In genomic region chr1:10444248-10444647, GRCh38 we compare ENCODE assay signal across 29 cellular contexts. TPM values are rescaled to one million over a fixed set of nuclear protein-coding genes. Genes with fewer than 3 reads are reported as not detected.
"Had no signal": no experiment of that assay in that cellular context is flagged by ENCODE, and none has a peak within 500 bp of the region (broad histone marks: within the 10 kb centered on the region; RNA-seq: fewer than 3 reads in every experiment).

No MANE protein-coding gene starts in this region.

- H3K36me3 ChIP-seq: adrenal gland, breast epithelium had no signal

- H3K4me3 Mint-ChIP-seq: activated CD4-positive, alpha-beta T cell treated with anti-CD3 and anti-CD28 coated beads, Interleukin-2, amount 10 ng/mL, durations not matched to agents 24 days and 14 days; activated CD8-positive, alpha-beta T cell treated with anti-CD3 and anti-CD28 coated beads for 36 hours; activated T-cell treated with anti-CD3 and anti-CD28 coated beads, Interleukin-2, amount 50 U/mL, for 72 hours; activated T-helper 17 cell treated with anti-CD3 and anti-CD28 coated beads, Interleukin-2, amount 50 U/mL, for 72 hours had no signal

- H3K27ac Mint-ChIP-seq: activated CD4-positive, alpha-beta T cell treated with anti-CD3 and anti-CD28 coated beads, Interleukin-2, amount 10 ng/mL, durations not matched to agents 24 days and 14 days; activated CD8-positive, alpha-beta T cell treated with anti-CD3 and anti-CD28 coated beads for 36 hours; activated T-cell treated with anti-CD3 and anti-CD28 coated beads, Interleukin-2, amount 50 U/mL, for 72 hours; activated T-helper 17 cell treated with anti-CD3 and anti-CD28 coated beads, Interleukin-2, amount 50 U/mL, for 72 hours had no signal

- H3K4me2 ChIP-seq: KMS-11 had no signal

- H3K9ac ChIP-seq: KMS-11 had no signal

- ATAC-seq: body of pancreas had no signal

- H3K9me3 ChIP-seq: adrenal gland, body of pancreas, breast epithelium had no signal

- DNase-seq: activated CD4-positive, alpha-beta T cell treated with anti-CD3 and anti-CD28 coated beads, Interleukin-2, amount 10 ng/mL, durations not matched to agents 24 days and 14 days; activated CD4-positive, alpha-beta T cell treated with anti-CD3 and anti-CD28 coated beads, Interleukin-2, amount 50 U/mL, for 4 hours; activated CD8-positive, alpha-beta T cell treated with anti-CD3 and anti-CD28 coated beads for 36 hours; activated effector memory CD4-positive, alpha-beta T cell treated with anti-CD3 and anti-CD28 coated beads, Interleukin-2, amount 50 U/mL, for 16 hours; activated naive CD4-positive, alpha-beta T cell treated with Interleukin-2 at 50 U/mL for 16 hours; activated T-cell treated with anti-CD3 and anti-CD28 coated beads, Interleukin-2, amount 50 U/mL, for 1 hour; activated T-cell treated with anti-CD3 and anti-CD28 coated beads, Interleukin-2, amount 50 U/mL, for 72 hours; adrenal gland; body of pancreas; NCI-H1092 treated with DMSO at 0.1 percent for 48 hours; NCI-H1417; NCI-H146; NCI-H187; NCI-H2029 treated with DMSO at 0.1 percent for 48 hours; NCI-H2107; NCI-H2171; NCI-H510A; NCI-H526; NCI-H748 treated with DMSO at 0.1 percent for 48 hours; Right ventricle myocardium superior; T1000; WERI-Rb-1 had no signal

- H3K4me1 ChIP-seq: adrenal gland, body of pancreas, breast epithelium had no signal

- H3K4me3 ChIP-seq: adrenal gland, body of pancreas, breast epithelium had no signal

- H3K27me3 Mint-ChIP-seq: activated CD4-positive, alpha-beta T cell treated with anti-CD3 and anti-CD28 coated beads, Interleukin-2, amount 10 ng/mL, durations not matched to agents 24 days and 14 days; activated CD8-positive, alpha-beta T cell treated with anti-CD3 and anti-CD28 coated beads for 36 hours; activated T-helper 17 cell treated with anti-CD3 and anti-CD28 coated beads, Interleukin-2, amount 50 U/mL, for 72 hours had no signal

- H3K9me3 Mint-ChIP-seq: activated CD4-positive, alpha-beta T cell treated with anti-CD3 and anti-CD28 coated beads, Interleukin-2, amount 10 ng/mL, durations not matched to agents 24 days and 14 days; activated CD8-positive, alpha-beta T cell treated with anti-CD3 and anti-CD28 coated beads for 36 hours; activated naive CD4-positive, alpha-beta T cell treated with anti-CD3 and anti-CD28 coated beads, Interleukin-2, amount 50 U/mL, for 72 hours; activated T-cell treated with anti-CD3 and anti-CD28 coated beads, Interleukin-2, amount 50 U/mL, for 72 hours; activated T-helper 17 cell treated with anti-CD3 and anti-CD28 coated beads, Interleukin-2, amount 50 U/mL, for 72 hours had no signal

- H3K27ac ChIP-seq: adrenal gland, body of pancreas, breast epithelium, KMS-11, WERI-Rb-1 had no signal

- H3K36me3 Mint-ChIP-seq: activated naive CD4-positive, alpha-beta T cell treated with anti-CD3 and anti-CD28 coated beads, Interleukin-2, amount 50 U/mL, for 72 hours had no signal

- H3K4me1 Mint-ChIP-seq: activated T-helper 17 cell treated with anti-CD3 and anti-CD28 coated beads, Interleukin-2, amount 50 U/mL, for 72 hours had no signal

- H3K27me3 ChIP-seq: adrenal gland, body of pancreas, breast epithelium had no signal

RNA-seq across cellular contexts. Expression of gene CORT, which starts 5.6 kb away (rescaled TPM):
- total RNA-seq: body of pancreas; cardiac septum; LHCN-M2; T-helper 1 cell treated with Interleukin-12 subunit alpha and Interleukin-12 subunit beta and Interleukin-4 antibody, amounts not matched to agents 30 ng/mL and 1 ng/mL, for 36 hours had no signal
